Comparison of ENCODE assay signal across 12 cellular contexts in genomic region chrX:53723381-53723780, GRCh38. TPM values are rescaled to one million over a fixed set of nuclear protein-coding genes. Genes with fewer than 3 reads are reported as not detected.
DNase-seq lines count a peak whose midpoint lies in the region; ATAC-seq lines count a peak whose summit lies in the region.
"Had no signal": no experiment of that assay in that cellular context is flagged by ENCODE, and none has a peak within 500 bp of the region (broad histone marks: within the 10 kb centered on the region; RNA-seq: fewer than 3 reads in every experiment).

No MANE protein-coding gene starts in this region.

- in situ Hi-C loops in G401 (cut with HindIII; ENCODE audit: low sequenced_read_pairs), result no loop called here

- peaks cover 2% of the 10 kb centered on the region for H3K9me3 Mint-ChIP-seq in activated CD4-positive, alpha-beta memory T cell treated with anti-CD3 and anti-CD28 coated beads for 36 hours
- peaks cover 2% of the 10 kb centered on the region for H3K9me3 Mint-ChIP-seq in activated CD4-positive, alpha-beta memory T cell treated with anti-CD3 and anti-CD28 coated beads, Interleukin-2, amount 10 ng/mL, durations not matched to agents 7 days and 5 days
- no peaks in the 10 kb centered on the region for H3K9me3 Mint-ChIP-seq in stimulated activated naive B cell treated with anti-CD40 and anti-IgM and Interleukin-4, amounts not matched to agents 10 μg/mL and 1 μg/mL and 100 μg/mL, for 72 hours
- H3K9me3 Mint-ChIP-seq: CD4-positive, alpha-beta T cell had no signal

- ATAC-seq in stimulated activated naive B cell treated with anti-CD40 and anti-IgM and Interleukin-4, amounts not matched to agents 10 μg/mL and 1 μg/mL and 100 μg/mL, for 72 hours (replicated peaks), result no peak
- ATAC-seq: GM23338 had no signal

- POLR2A ChIA-PET in activated CD4-positive, alpha-beta memory T cell treated with anti-CD3 and anti-CD28 coated beads for 36 hours (lab: Charles Lee), result interaction anchor here (1.5 kb wide), 1 partner anchor 37 kb away, joined by 3 read pairs; the partner anchor contains the start of gene HUWE1
- POLR2A ChIA-PET in activated CD4-positive, alpha-beta memory T cell treated with anti-CD3 and anti-CD28 coated beads, Interleukin-2, amount 10 ng/mL, durations not matched to agents 7 days and 5 days (lab: Charles Lee), result interaction anchor here (1.0 kb wide), 1 partner anchor 39 kb away, joined by 4 read pairs; no protein-coding TSS in a partner anchor

- H3K27me3 Mint-ChIP-seq in activated CD4-positive, alpha-beta memory T cell treated with anti-CD3 and anti-CD28 coated beads for 36 hours, result no peaks in the 10 kb centered on the region
- no peaks in the 10 kb centered on the region for H3K27me3 Mint-ChIP-seq in activated CD4-positive, alpha-beta memory T cell treated with anti-CD3 and anti-CD28 coated beads, Interleukin-2, amount 10 ng/mL, durations not matched to agents 7 days and 5 days
- no peaks in the 10 kb centered on the region for H3K27me3 Mint-ChIP-seq in stimulated activated naive B cell treated with anti-CD40 and anti-IgM and Interleukin-4, amounts not matched to agents 10 μg/mL and 1 μg/mL and 100 μg/mL, for 72 hours
- H3K27me3 Mint-ChIP-seq: CD4-positive, alpha-beta T cell had no signal

- intact Hi-C loops in activated CD4-positive, alpha-beta memory T cell treated with anti-CD3 and anti-CD28 coated beads for 36 hours (cut with micrococcal nuclease), result no loop called here

- no peak for DNase-seq in activated CD4-positive, alpha-beta memory T cell treated with anti-CD3 and anti-CD28 coated beads for 36 hours
- DNase-seq in activated CD4-positive, alpha-beta memory T cell treated with anti-CD3 and anti-CD28 coated beads, Interleukin-2, amount 10 ng/mL, durations not matched to agents 7 days and 5 days, result no peak
- DNase-seq in G401 (ENCODE audit: low spot score), result peak; percentile 67
- DNase-seq in cerebellar cortex (ENCODE audit: low spot score), result peak; percentile 60
- DNase-seq in stimulated activated naive B cell treated with anti-CD40 and anti-IgM and Interleukin-4, amounts not matched to agents 10 μg/mL and 1 μg/mL and 100 μg/mL, for 72 hours, result no peak
- no peak for DNase-seq in activated naive CD4-positive, alpha-beta T cell (lab: John Stamatoyannopoulos, UW)
- DNase-seq in stimulated activated CD4-positive, alpha-beta T cell treated with anti-CD3 and anti-CD28 coated beads, Interleukin-15, amount 100 ng/mL, for 24 hours, result no peak
- DNase-seq: ACHN; CD4-positive, alpha-beta T cell; GDM1; HCEC 1CT had no signal

- CTCF ChIA-PET in activated CD4-positive, alpha-beta memory T cell treated with anti-CD3 and anti-CD28 coated beads for 36 hours (lab: Charles Lee), result no interaction called here
- CTCF ChIA-PET in activated CD4-positive, alpha-beta memory T cell treated with anti-CD3 and anti-CD28 coated beads, Interleukin-2, amount 10 ng/mL, durations not matched to agents 7 days and 5 days (lab: Charles Lee), result interaction anchor here (1.2 kb wide), 1 partner anchor 9 kb away, joined by 3 read pairs; no protein-coding TSS in a partner anchor

- H3K27ac Mint-ChIP-seq in activated CD4-positive, alpha-beta memory T cell treated with anti-CD3 and anti-CD28 coated beads for 36 hours, result peak overlapping the region; percentile 29
- H3K27ac Mint-ChIP-seq in activated CD4-positive, alpha-beta memory T cell treated with anti-CD3 and anti-CD28 coated beads, Interleukin-2, amount 10 ng/mL, durations not matched to agents 7 days and 5 days, result no peak overlapping the region
- peak overlapping the region; percentile 65 for H3K27ac Mint-ChIP-seq in stimulated activated naive B cell treated with anti-CD40 and anti-IgM and Interleukin-4, amounts not matched to agents 10 μg/mL and 1 μg/mL and 100 μg/mL, for 72 hours
- H3K27ac Mint-ChIP-seq: CD4-positive, alpha-beta T cell; GM23338 had no signal

- peaks cover 14% of the 10 kb centered on the region for H3K36me3 Mint-ChIP-seq in activated CD4-positive, alpha-beta memory T cell treated with anti-CD3 and anti-CD28 coated beads for 36 hours
- H3K36me3 Mint-ChIP-seq in activated CD4-positive, alpha-beta memory T cell treated with anti-CD3 and anti-CD28 coated beads, Interleukin-2, amount 10 ng/mL, durations not matched to agents 7 days and 5 days (ENCODE audit: low read depth), result peaks cover 4% of the 10 kb centered on the region
- H3K36me3 Mint-ChIP-seq in stimulated activated naive B cell treated with anti-CD40 and anti-IgM and Interleukin-4, amounts not matched to agents 10 μg/mL and 1 μg/mL and 100 μg/mL, for 72 hours, result peaks cover 2 to 8% of the 10 kb centered on the region in 2 donors

- H3K4me3 Mint-ChIP-seq in activated CD4-positive, alpha-beta memory T cell treated with anti-CD3 and anti-CD28 coated beads for 36 hours, result no peak overlapping the region
- H3K4me3 Mint-ChIP-seq in activated CD4-positive, alpha-beta memory T cell treated with anti-CD3 and anti-CD28 coated beads, Interleukin-2, amount 10 ng/mL, durations not matched to agents 7 days and 5 days, result no peak overlapping the region
- H3K4me3 Mint-ChIP-seq in stimulated activated naive B cell treated with anti-CD40 and anti-IgM and Interleukin-4, amounts not matched to agents 10 μg/mL and 1 μg/mL and 100 μg/mL, for 72 hours, result peak overlapping the region in 1 of 2 donors; percentile 25
- H3K4me3 Mint-ChIP-seq: CD4-positive, alpha-beta T cell; GM23338 had no signal

- H3K4me1 Mint-ChIP-seq in activated CD4-positive, alpha-beta memory T cell treated with anti-CD3 and anti-CD28 coated beads for 36 hours (ENCODE audit: low read depth), result peaks cover 33% of the 10 kb centered on the region
- H3K4me1 Mint-ChIP-seq in activated CD4-positive, alpha-beta memory T cell treated with anti-CD3 and anti-CD28 coated beads, Interleukin-2, amount 10 ng/mL, durations not matched to agents 7 days and 5 days, result peaks cover 31% of the 10 kb centered on the region
- peaks cover 11 to 26% of the 10 kb centered on the region in 2 donors for H3K4me1 Mint-ChIP-seq in stimulated activated naive B cell treated with anti-CD40 and anti-IgM and Interleukin-4, amounts not matched to agents 10 μg/mL and 1 μg/mL and 100 μg/mL, for 72 hours
- H3K4me1 Mint-ChIP-seq: GM23338 had no signal

RNA-seq across cellular contexts. Expression of gene HUWE1, which starts 36.9 kb away (rescaled TPM):
- total RNA-seq in activated CD4-positive, alpha-beta memory T cell treated with anti-CD3 and anti-CD28 coated beads for 36 hours, result 100 to 1,000 TPM; 544 to 560 TPM
- total RNA-seq in activated CD4-positive, alpha-beta memory T cell treated with anti-CD3 and anti-CD28 coated beads, Interleukin-2, amount 10 ng/mL, durations not matched to agents 7 days and 5 days, result 100 to 1,000 TPM; 213 to 237 TPM
- total RNA-seq in G401 (2014; rRNA removed; shearing (Covaris generic)), result 38.1 and 42.1 TPM in 2 replicates

Comparison
In these comparisons a context has a peak if more than half of its experiments do, and no peak if none do; other contexts are left out.
1. DNase-seq: peak in G401 (single experiment) and cerebellar cortex (single experiment); none in activated CD4-positive, alpha-beta memory T cell treated with anti-CD3 and anti-CD28 coated beads for 36 hours (single experiment), activated CD4-positive, alpha-beta memory T cell treated with anti-CD3 and anti-CD28 coated beads, Interleukin-2, amount 10 ng/mL, durations not matched to agents 7 days and 5 days (single experiment), stimulated activated naive B cell treated with anti-CD40 and anti-IgM and Interleukin-4, amounts not matched to agents 10 μg/mL and 1 μg/mL and 100 μg/mL, for 72 hours (single experiment), activated naive CD4-positive, alpha-beta T cell (0 of 4) and stimulated activated CD4-positive, alpha-beta T cell treated with anti-CD3 and anti-CD28 coated beads, Interleukin-15, amount 100 ng/mL, for 24 hours (single experiment).